Comparison of ENCODE assay signal across 8 cellular contexts in the genomic region with DNA sequence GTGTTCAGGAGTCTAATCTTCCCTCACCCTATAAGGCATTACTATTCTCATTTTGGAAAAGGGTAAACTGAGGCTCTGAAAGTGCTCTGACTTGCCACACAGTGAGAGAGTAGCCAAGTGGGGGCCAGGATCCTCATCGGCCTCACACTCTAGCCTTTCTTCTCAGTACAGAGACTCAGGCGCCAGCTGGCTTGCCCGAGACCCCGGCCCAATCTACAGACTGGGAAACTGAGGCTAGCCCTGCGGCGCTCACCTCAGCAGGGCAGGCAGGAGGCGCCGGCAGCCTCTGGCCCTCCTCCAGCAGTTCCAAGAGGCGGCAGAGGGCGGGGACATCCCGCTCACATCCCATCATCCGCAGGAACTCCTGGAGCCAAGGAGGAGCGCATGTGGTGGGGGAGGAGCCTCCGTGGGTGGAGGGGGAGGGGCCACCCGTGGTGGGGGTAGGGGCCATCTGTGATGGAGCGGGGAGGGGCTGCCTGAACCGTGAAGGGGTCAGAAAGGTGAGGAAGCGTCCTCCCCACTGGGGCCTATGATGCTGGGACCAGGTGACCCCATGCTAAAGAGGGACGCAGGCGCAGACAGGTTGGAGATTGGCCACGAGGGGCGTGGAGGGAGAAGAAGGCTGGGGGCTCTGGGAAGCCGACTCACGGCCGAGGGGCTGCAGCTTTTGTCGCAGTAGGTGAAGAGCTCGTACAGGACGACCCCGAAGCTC. TPM values are rescaled to one million over a fixed set of nuclear protein-coding genes. Genes with fewer than 3 reads are reported as not detected.
DNase-seq lines count a peak whose midpoint lies in the region; ATAC-seq and TF ChIP-seq lines count a peak whose summit lies in the region.

No MANE protein-coding gene starts in this region.

- no peak for TF ChIP-seq POLR2A in esophagus muscularis mucosa (IDR thresholded peaks at IDR 0.05; ENCODE audit: low read depth)
- TF ChIP-seq POLR2A in prostate gland (IDR thresholded peaks at IDR 0.05), result no peak

- H3K4me3 ChIP-seq in esophagus muscularis mucosa (peak overlapping the region in 3 of 4 donors; percentile 22 to 43 (median 30)), prostate gland (peak overlapping the region in 1 of 2 donors; percentile 10)

- H3K36me3 ChIP-seq in esophagus muscularis mucosa, result peaks cover 0 to 15% (median 0%) of the 10 kb centered on the region in 4 donors
- no peaks in the 10 kb centered on the region for H3K36me3 ChIP-seq in prostate gland

- DNase-seq in H4 (ENCODE audit: low spot score), result peak; percentile 77
- peak; percentile 25 for DNase-seq in NCI-H524 treated with DMSO at 0.1 percent for 48 hours (lab: John Stamatoyannopoulos, UW)
- no peak for DNase-seq in esophagus muscularis mucosa (ENCODE audit: extremely low spot score)
- DNase-seq in putamen (ENCODE audit: low spot score), result peak; percentile 17
- DNase-seq in activated CD4-positive, CD25-positive, alpha-beta regulatory T cell (lab: John Stamatoyannopoulos, UW), result no peak
- no peak for DNase-seq in left lobe of liver (ENCODE audit: low spot score)
- DNase-seq in HuH-7.5 (ENCODE audit: low spot score), result no peak
- no peak for DNase-seq in prostate gland (ENCODE audit: low spot score)

- H3K27ac ChIP-seq in esophagus muscularis mucosa (replicated peaks in 1 of 4) (no peak overlapping the region), prostate gland (no peak overlapping the region)

- no peak for ATAC-seq in left lobe of liver

- H3K9me3 ChIP-seq in esophagus muscularis mucosa, result no peaks in the 10 kb centered on the region
- H3K9me3 ChIP-seq in prostate gland, result no peaks in the 10 kb centered on the region

- intact Hi-C loops in esophagus muscularis mucosa (cut with DNase I), result no loop called here
- intact Hi-C loops in prostate gland (cut with DNase I), result no loop called here

- WGBS in esophagus muscularis mucosa, result 19% methylated on average over 23 of the region's 29 CpGs
- 18% methylated on average over 29 of the region's 29 CpGs for WGBS in prostate gland

- no peak for TF ChIP-seq EP300 in esophagus muscularis mucosa (IDR thresholded peaks at IDR 0.05)

- TF ChIP-seq CTCF in esophagus muscularis mucosa (IDR thresholded peaks at IDR 0.05) (no peak), prostate gland (IDR thresholded peaks at IDR 0.05) (no peak)

- H3K4me1 ChIP-seq in esophagus muscularis mucosa (peaks cover 0 to 21% (median 20%) of the 10 kb centered on the region in 4 donors), prostate gland (replicated peaks) (no peaks in the 10 kb centered on the region)

- H3K27me3 ChIP-seq in esophagus muscularis mucosa, result peaks cover 0 to 95% (median 22%) of the 10 kb centered on the region in 4 donors
- no peaks in the 10 kb centered on the region for H3K27me3 ChIP-seq in prostate gland (replicated peaks; ENCODE audit: insufficient read depth)

RNA-seq across cellular contexts. Expression of a gene that starts 8.7 kb away (rescaled TPM):
- total RNA-seq in H4 (2014; rRNA removed; shearing (Covaris generic)), result not detected in 2 replicates
- total RNA-seq in esophagus muscularis mucosa (not detected), left lobe of liver (not detected), prostate gland (100 to 1,000 TPM in 1 of 2 donors, not detected in 1; 117 TPM)

RNA-seq across cellular contexts. Expression of a gene that starts 17.8 kb away (rescaled TPM):
- total RNA-seq in H4 (2014; rRNA removed; shearing (Covaris generic)), result 0.37 and 0.90 TPM in 2 replicates
- 1 to 10 TPM; 2.1 to 8.9 (median 3.4) TPM for total RNA-seq in esophagus muscularis mucosa
- 1.2 TPM for total RNA-seq in left lobe of liver
- total RNA-seq in prostate gland, result 10 to 100 TPM in 1 of 2 donors, 1 to 10 TPM in 1; 1.5 to 10.1 TPM

RNA-seq across cellular contexts. Expression of a gene that starts 29.7 kb away (rescaled TPM):
- 1,138 and 1,297 TPM in 2 replicates for total RNA-seq in H4 (2014; rRNA removed; shearing (Covaris generic))
- total RNA-seq in esophagus muscularis mucosa (1,000 to 10,000 TPM; 1,042 to 1,624 (median 1,374) TPM), left lobe of liver (493 TPM), prostate gland (1,000 to 10,000 TPM; 1,351 to 1,892 TPM)

RNA-seq across cellular contexts. Expression of a gene that starts 35.1 kb away (rescaled TPM):
- total RNA-seq in H4 (2014; rRNA removed; shearing (Covaris generic)), result not detected in 2 replicates
- total RNA-seq in esophagus muscularis mucosa (under 1 TPM; 0.33 to 0.84 (median 0.62) TPM), left lobe of liver (1.2 TPM), prostate gland (10 to 100 TPM in 1 of 2 donors, 1 to 10 TPM in 1; 5.2 to 11.9 TPM)

RNA-seq across cellular contexts. Expression of a gene that starts 41.7 kb away (rescaled TPM):
- total RNA-seq in H4 (2014; rRNA removed; shearing (Covaris generic)), result not detected in 2 replicates
- total RNA-seq in esophagus muscularis mucosa, result under 1 TPM in 1 of 4 donors, not detected in 3; 0.17 TPM
- total RNA-seq in left lobe of liver, result not detected
- 1 to 10 TPM in 1 of 2 donors, not detected in 1; 1.2 TPM for total RNA-seq in prostate gland

Comparison
In these comparisons a context has a peak if more than half of its experiments do, and no peak if none do; other contexts are left out.
1. DNase-seq: peak in H4 (single experiment), NCI-H524 treated with DMSO at 0.1 percent for 48 hours (single experiment) and putamen (single experiment); none in esophagus muscularis mucosa (single experiment), activated CD4-positive, CD25-positive, alpha-beta regulatory T cell (0 of 4), left lobe of liver (single experiment), HuH-7.5 (single experiment) and prostate gland (single experiment).